Comparison of ENCODE assay signal across 10 cellular contexts in the genomic region with DNA sequence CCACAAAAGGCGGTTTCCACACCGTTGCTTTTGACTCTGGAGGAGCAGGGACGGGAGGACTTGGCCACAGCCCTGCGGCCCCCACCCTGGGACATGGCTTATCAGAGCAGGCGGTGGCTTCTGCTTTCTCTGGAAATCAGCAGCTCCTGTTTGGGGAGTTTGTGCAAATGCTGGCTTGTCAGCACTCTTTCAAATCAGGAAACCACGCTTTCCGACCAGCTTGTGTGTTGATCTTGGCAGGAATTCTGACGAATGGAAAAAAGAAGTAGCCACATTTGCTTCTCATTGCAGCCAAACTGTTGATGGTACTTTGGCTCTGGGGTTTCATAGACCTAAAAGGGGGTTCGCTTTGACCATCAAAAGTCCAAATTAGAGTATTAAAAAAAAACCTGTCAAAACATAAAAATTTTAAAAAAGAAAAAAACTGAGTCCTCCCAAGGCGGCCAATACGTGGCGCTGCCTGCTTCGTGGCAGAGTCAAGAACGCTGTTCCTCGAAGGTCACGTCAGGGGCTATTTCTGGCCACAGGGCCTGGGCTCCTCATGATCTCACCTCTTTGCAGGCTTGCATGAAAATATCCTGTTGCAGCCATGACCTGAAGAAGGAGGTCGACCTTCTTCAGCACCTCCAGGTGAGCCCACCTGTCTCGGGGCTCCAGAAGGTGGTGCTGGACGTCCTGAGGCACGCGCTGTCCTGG.
A peak's percentile ranks its signal among the peaks of the same experiment; 100 is the strongest.
DNase-seq lines count a peak whose midpoint lies in the region; ATAC-seq, FAIRE-seq and TF ChIP-seq lines count a peak whose summit lies in the region.
"Had no signal": no experiment of that assay in that cellular context is flagged by ENCODE, and none has a peak within 500 bp of the region (broad histone marks: within the 10 kb centered on the region; RNA-seq: fewer than 3 reads in every experiment).

No MANE protein-coding gene starts in this region.

- H3K36me3 ChIP-seq in bronchial epithelial cell (ENCODE audit: control insufficient read depth, insufficient read depth, low read length), result no peaks in the 10 kb centered on the region
- H3K36me3 ChIP-seq in HepG2 (replicated peaks in 1 of 2; ENCODE audit: control insufficient read depth in 1 of 2, insufficient read depth in 2 of 2, low read length in 2 of 2), result no peaks in the 10 kb centered on the region
- no peaks in the 10 kb centered on the region for H3K36me3 ChIP-seq in vagina

- no peaks in the 10 kb centered on the region for H4K20me1 ChIP-seq in HepG2 (ENCODE audit: insufficient read depth, low read length)

- intact Hi-C loops in HepG2 (cut with micrococcal nuclease; ENCODE audit: unreplicated experiment) (no loop called here), vagina (cut with DNase I) (loop anchor here (10.0 kb wide), 1 partner anchor 1346 kb away; no protein-coding TSS in a partner anchor)

- CTCF ChIA-PET in HepG2 (lab: Yijun Ruan, JAX; ENCODE audit: low intra/inter-chr PET ratio, low total read pairs), result interaction anchor here (1.5 kb wide), 1 partner anchor 92 kb away, joined by 3 read pairs; no protein-coding TSS in a partner anchor

- 18% methylated on average over 16 of the region's 21 CpGs for WGBS in HepG2 (ENCODE audit: low lambda C conversion rate)

- no peak for TF ChIP-seq RAD21 in HepG2 (CRISPR knock-in tag; IDR thresholded peaks at IDR 0.05)

- no peak overlapping the region for H3K4me3 ChIP-seq in bronchial epithelial cell (ENCODE audit: low read depth, low read length)
- no peak overlapping the region for H3K4me3 ChIP-seq in HepG2 (replicated peaks in 1 of 3; ENCODE audit: insufficient read depth in 1 of 3, low read depth in 2 of 3, low read length in 3 of 3)
- peak overlapping the region in 1 of 2 donors; percentile 1 for H3K4me3 ChIP-seq in vagina

- H3K9me3 ChIP-seq in HepG2 (ENCODE audit: low read length) (no peaks in the 10 kb centered on the region), vagina (no peaks in the 10 kb centered on the region)

- no peaks in the 10 kb centered on the region for H3K79me2 ChIP-seq in HepG2 (ENCODE audit: insufficient read depth, low read length)

- H3K27me3 ChIP-seq in bronchial epithelial cell (ENCODE audit: control insufficient read depth, insufficient read depth, low read length) (no peaks in the 10 kb centered on the region), HepG2 (ENCODE audit: control insufficient read depth in 1 of 2, insufficient read depth in 2 of 2, low read length in 2 of 2) (peaks cover 5 to 26% of the 10 kb centered on the region in 2 experiments; a peak in 2 of 5 replicates), vagina (no peaks in the 10 kb centered on the region)

- TF ChIP-seq EP300 in HepG2 (IDR thresholded peaks at IDR 0.05; ENCODE audit: low read depth in 2 of 2, low read length in 2 of 2), result no peak
- TF ChIP-seq EP300 in HepG2 (CRISPR knock-in tag; IDR thresholded peaks at IDR 0.05; ENCODE audit: borderline replicate concordance), result no peak

- H2AFZ ChIP-seq in HepG2 (ENCODE audit: low read length), result no peak overlapping the region

- in situ Hi-C loops in HepG2 (cut with HindIII; ENCODE audit: extremely low pct_ligation_motif_present, low pct_unique_long_range_greater_than_20kb), result loop anchor here (5.0 kb wide), 1 partner anchor 98 kb away; no protein-coding TSS in a partner anchor

- POLR2A ChIA-PET in HepG2 (lab: Yijun Ruan, JAX), result no interaction called here

- H3K9ac ChIP-seq in HepG2 (ENCODE audit: insufficient read depth, low read depth, low read length), result no peak overlapping the region

- H3K4me1 ChIP-seq in HepG2 (ENCODE audit: insufficient read depth, low read length) (peaks cover 9% of the 10 kb centered on the region; the same call in 1 of the 2 replicates), vagina (peaks cover 40% of the 10 kb centered on the region)

- no peak overlapping the region for H3K4me2 ChIP-seq in HepG2 (ENCODE audit: low read depth, low read length)

- no peak for TF ChIP-seq POLR2A in HepG2 (IDR thresholded peaks at IDR 0.05; ENCODE audit: insufficient read depth in 1 of 2, low read depth in 2 of 2, low read length in 2 of 2)
- TF ChIP-seq POLR2A in vagina (IDR thresholded peaks at IDR 0.05), result no peak

- no TSS peak for BruUV-seq in HepG2 (replicated peaks; lab: Mats Ljungman, UMichigan)

- H3K27ac ChIP-seq in HepG2 (ENCODE audit: extremely low read length, insufficient read depth, low read length) (no peak overlapping the region), vagina (peak overlapping the region; percentile 61)

- ATAC-seq in HepG2 (no peak), HG03175 (IDR thresholded peaks at IDR 0.05; ENCODE audit: unreplicated experiment) (no peak), GM19452 (IDR thresholded peaks at IDR 0.05; ENCODE audit: unreplicated experiment) (no peak)

- FAIRE-seq in bronchial epithelial cell (lab: Jason Lieb, UNC) (no peak), HepG2 (lab: Jason Lieb, UNC) (no peak)

- TF ChIP-seq CTCF in bronchial epithelial cell (IDR thresholded peaks at IDR 0.05; ENCODE audit: insufficient read depth, low read length, severe bottlenecking), result peak; percentile 23
- peak; percentile 35 for TF ChIP-seq CTCF in HepG2 (CRISPR knock-in tag; IDR thresholded peaks at IDR 0.05)
- TF ChIP-seq CTCF in vagina (IDR thresholded peaks at IDR 0.05), result no peak

- DNase-seq in stimulated activated CD4-positive, alpha-beta T cell treated with anti-CD3 and anti-CD28 coated beads, Interleukin-15, amount 100 ng/mL, for 24 hours, result peak; percentile 17
- no peak for DNase-seq in stimulated activated CD4-positive, alpha-beta T cell treated with anti-CD3 and anti-CD28 coated beads, Interleukin-2, amount 100 ng/mL, for 48 hours
- peak; percentile 36 for DNase-seq in bronchial epithelial cell (ENCODE audit: low read depth)
- DNase-seq in HepG2 (ENCODE audit: low spot score), result no peak
- DNase-seq in vagina (ENCODE audit: extremely low spot score in 2 of 2), result no peak
- no peak for DNase-seq in stimulated activated naive CD4-positive, alpha-beta T cell treated with Interleukin-2 at 50 U/mL for 16 hours (lab: John Stamatoyannopoulos, UW)
- DNase-seq: activated B cell treated with CpG ODN at 0.5 μM for 24 hours, DND-41 had no signal

TF ChIP-seq in HepG2, 621 proteins besides CTCF, POLR2A, EP300 and RAD21 (continues in another document):
- TF ChIP-seq POLR2G (IDR thresholded peaks at IDR 0.05; ENCODE audit: low read depth, low read length) (no peak), ZNF318 (CRISPR knock-in tag; IDR thresholded peaks at IDR 0.05) (no peak), HDAC2 (CRISPR knock-in tag; IDR thresholded peaks at IDR 0.05) (no peak), TBP (CRISPR knock-in tag; IDR thresholded peaks at IDR 0.05) (no peak), RBM39 (IDR thresholded peaks at IDR 0.05; ENCODE audit: low read depth, low read length, poor library complexity, severe bottlenecking) (no peak)

Comparison
In these comparisons a context has a peak if more than half of its experiments do, and no peak if none do; other contexts are left out.
1. DNase-seq: peak in stimulated activated CD4-positive, alpha-beta T cell treated with anti-CD3 and anti-CD28 coated beads, Interleukin-15, amount 100 ng/mL, for 24 hours (single experiment) and bronchial epithelial cell (single experiment); none in stimulated activated CD4-positive, alpha-beta T cell treated with anti-CD3 and anti-CD28 coated beads, Interleukin-2, amount 100 ng/mL, for 48 hours (0 of 2), HepG2 (single experiment), vagina (0 of 2) and stimulated activated naive CD4-positive, alpha-beta T cell treated with Interleukin-2 at 50 U/mL for 16 hours (single experiment).
2. CTCF ChIP-seq: peak in bronchial epithelial cell (single experiment) and HepG2 (single experiment); none in vagina (0 of 3).